In genomic region chr11:69658606-69659450, GRCh38 we compare ENCODE assay signal across 1 cellular context.
TF ChIP-seq lines count a peak whose summit lies in the region.

No MANE protein-coding gene starts in this region.

TF ChIP-seq in H1, 55 proteins besides CTCF, POLR2A, EP300 and RAD21:
- TF ChIP-seq ZNF274 (IDR thresholded peaks at IDR 0.05; ENCODE audit: borderline replicate concordance, extremely low read depth, low read length) = no peak
- TF ChIP-seq KDM4A (IDR thresholded peaks at IDR 0.05; ENCODE audit: low read depth, low read length, severe bottlenecking) = no peak
- TF ChIP-seq SP4 (IDR thresholded peaks at IDR 0.05; ENCODE audit: low read length) = no peak
- no peak for TF ChIP-seq GABPA (IDR thresholded peaks at IDR 0.05; ENCODE audit: borderline replicate concordance, insufficient read depth, low read length)
TF ChIP-seq in H1: peak in this region for 0.
